17 cellular contexts compared by ENCODE assay signal in the genomic region with DNA sequence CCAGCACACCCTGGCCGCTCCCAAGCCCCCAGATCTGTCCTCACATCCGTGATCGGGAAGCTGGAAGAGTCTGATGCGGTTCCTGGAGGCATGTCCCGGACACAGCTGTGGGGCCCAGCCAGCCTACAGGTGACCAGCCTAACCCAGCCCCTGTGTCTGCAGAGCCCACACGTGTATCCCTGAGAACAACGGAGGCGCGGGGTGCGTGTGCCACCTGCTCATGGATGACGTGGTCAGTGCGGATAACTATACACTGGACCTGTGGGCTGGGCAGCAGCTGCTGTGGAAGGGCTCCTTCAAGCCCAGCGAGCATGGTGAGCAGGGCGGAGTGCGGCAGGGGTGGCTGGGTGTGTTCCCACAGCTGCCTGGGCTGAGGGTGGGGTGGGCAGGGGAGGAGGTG. TPM values are rescaled to one million over a fixed set of nuclear protein-coding genes. Genes with fewer than 3 reads are reported as not detected.
"Had no signal": no experiment of that assay in that cellular context is flagged by ENCODE, and none has a peak within 500 bp of the region (broad histone marks: within the 10 kb centered on the region; RNA-seq: fewer than 3 reads in every experiment).

No MANE protein-coding gene starts in this region.

- H3K27ac ChIP-seq: cardiac muscle cell, heart right ventricle, parathyroid adenoma, transverse colon had no signal

- H3K4me3 ChIP-seq: cardiac muscle cell, heart right ventricle, spleen, transverse colon had no signal

- FAIRE-seq: colon, frontal cortex, islet of Langerhans had no signal

- ATAC-seq: left lobe of liver; stimulated activated memory B cell treated with anti-CD40 and anti-IgM and Interleukin-4, amounts not matched to agents 10 μg/mL and 1 μg/mL and 100 μg/mL, for 72 hours had no signal

- H3K4me1 ChIP-seq: transverse colon had no signal

- H3K27me3 ChIP-seq: cardiac muscle cell, heart right ventricle, spleen, transverse colon had no signal

- H3K9me3 ChIP-seq: SK-N-SH, spleen, transverse colon had no signal

- DNase-seq: activated CD4-positive, alpha-beta T cell treated with anti-CD3 and anti-CD28 coated beads for 48 hours; activated effector memory CD4-positive, alpha-beta T cell treated with Interleukin-2 at 50 U/mL for 16 hours; activated T-cell treated with anti-CD3 and anti-CD28 coated beads for 4 hours; effector CD4-positive, alpha-beta T cell; heart right ventricle; SK-N-SH; spleen; stimulated activated CD4-positive, alpha-beta T cell treated with anti-CD3 and anti-CD28 coated beads, Interleukin-1b, Interleukin-23, amount 100 ng/mL, for 48 hours; substantia nigra; transverse colon had no signal

RNA-seq across cellular contexts. Expression of a gene that starts 57.3 kb away (rescaled TPM):
- total RNA-seq: cardiac muscle cell had no signal
